ENCODE assay signal across 8 cellular contexts in the genomic region with DNA sequence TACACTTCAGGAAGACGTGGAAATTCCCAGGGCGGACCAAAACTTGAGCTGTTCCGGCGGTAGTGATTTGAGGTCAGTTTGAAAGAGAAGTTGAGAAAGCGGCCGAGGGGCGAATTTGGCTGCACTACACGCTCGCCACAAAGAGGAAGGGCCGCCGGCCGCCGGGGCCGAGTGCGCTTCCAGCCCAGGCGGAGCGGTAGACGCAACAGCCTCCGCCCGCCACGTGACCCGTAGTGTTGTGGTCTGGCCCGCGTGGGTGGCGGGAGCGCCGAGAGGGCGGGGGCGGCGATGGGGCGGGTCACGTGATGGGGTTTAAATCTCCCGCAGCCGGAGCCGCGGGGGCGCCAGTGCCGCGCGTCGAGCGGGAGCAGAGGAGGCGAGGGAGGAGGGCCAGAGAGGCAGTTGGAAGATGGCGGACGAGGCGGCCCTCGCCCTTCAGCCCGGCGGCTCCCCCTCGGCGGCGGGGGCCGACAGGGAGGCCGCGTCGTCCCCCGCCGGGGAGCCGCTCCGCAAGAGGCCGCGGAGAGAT. TPM values are rescaled to one million over a fixed set of nuclear protein-coding genes. Genes with fewer than 3 reads are reported as not detected.
DNase-seq lines count a peak whose midpoint lies in the region; ATAC-seq and TF ChIP-seq lines count a peak whose summit lies in the region.

A gene (plus strand): TSS at position 344 of the 529 bp plus-strand sequence. CDS start 66 bp downstream, at position 410.

- H3K36me3 ChIP-seq in ES-I3 (ENCODE audit: insufficient read depth, low read length) = peaks cover 19% of the 10 kb centered on the region
- peaks cover 13% of the 10 kb centered on the region for H3K36me3 ChIP-seq in H7 (replicated peaks; ENCODE audit: control insufficient read depth, insufficient read depth, low read length)
- peaks cover 10% of the 10 kb centered on the region; the same call in 1 of the 2 replicates for H3K36me3 ChIP-seq in Loucy (ENCODE audit: insufficient read depth, low read length)
- peaks cover 26% of the 10 kb centered on the region for H3K36me3 ChIP-seq in RWPE2 (ENCODE audit: low read depth)

- peak within 1 kb of the TSS; percentile 95 to 99 (median 97) for H3K27ac Mint-ChIP-seq in nephron

- H3K9ac ChIP-seq in ES-I3 (ENCODE audit: low read depth, low read length) (peak within 1 kb of the TSS; percentile 73), Loucy (ENCODE audit: low read depth, low read length, poor library complexity, severe bottlenecking) (peak within 1 kb of the TSS; percentile 80)

- no peaks in the 10 kb centered on the region for H3K27me3 ChIP-seq in H7 (ENCODE audit: control insufficient read depth, insufficient read depth, low read length)
- no peaks in the 10 kb centered on the region for H3K27me3 ChIP-seq in Loucy (ENCODE audit: insufficient read depth, low read length, poor library complexity, severe bottlenecking)
- H3K27me3 ChIP-seq in RWPE2 (ENCODE audit: insufficient read depth, poor library complexity, severe bottlenecking) = no peaks in the 10 kb centered on the region

- no peaks in the 10 kb centered on the region for H3K9me3 ChIP-seq in ES-I3 (ENCODE audit: control insufficient read depth, insufficient read depth, low read length)
- no peaks in the 10 kb centered on the region for H3K9me3 ChIP-seq in Loucy (ENCODE audit: insufficient read depth, low read depth, low read length)
- H3K9me3 ChIP-seq in RWPE2 (ENCODE audit: severe bottlenecking) = no peaks in the 10 kb centered on the region

- TF ChIP-seq CTCF in Loucy (conservative IDR thresholded peaks at IDR 0.05; ENCODE audit: low read length) = 0 out of 2 replicates have a peak, but pooled peaks have one; percentile 15
- TF ChIP-seq CTCF in RWPE2 (IDR thresholded peaks at IDR 0.05; ENCODE audit: poor library complexity, severe bottlenecking) = peak; percentile 28
- no peak for TF ChIP-seq CTCF in fibroblast of pulmonary artery (IDR thresholded peaks at IDR 0.05; ENCODE audit: low read length, missing control alignments)
- TF ChIP-seq CTCF in nephron (IDR thresholded peaks at IDR 0.05; ENCODE audit: unreplicated experiment in 3 of 3) = no peak

- ATAC-seq in RWPE2 (ENCODE audit: low read depth) = peak; percentile 79
- ATAC-seq in stimulated activated naive CD8-positive, alpha-beta T cell treated with anti-CD3 and anti-CD28 coated beads, Interleukin-15, Interleukin-2, amounts not matched to agents 100 U/mL and 50 U/mL, for 24 hours = peak; percentile 79

- no peaks in the 10 kb centered on the region for H3K27me3 Mint-ChIP-seq in nephron (ENCODE audit: low read depth)

- H3K4me1 ChIP-seq in ES-I3 (ENCODE audit: insufficient read depth, low read length) (no peaks in the 10 kb centered on the region; the same call in 1 of the 2 replicates), Loucy (ENCODE audit: insufficient read depth, low read length, poor library complexity, severe bottlenecking) (peaks cover 33% of the 10 kb centered on the region), RWPE2 (ENCODE audit: insufficient read depth, poor library complexity, severe bottlenecking) (peaks cover 2% of the 10 kb centered on the region)

- H3K4me3 Mint-ChIP-seq in nephron = peak within 1 kb of the TSS; percentile 94 to 98 (median 95)

- DNase-seq in H7 = peak; percentile 97
- DNase-seq in RWPE2 (ENCODE audit: low spot score) = peak; percentile 95
- peak; percentile 92 for DNase-seq in activated effector memory CD4-positive, alpha-beta T cell treated with Interleukin-2 at 50 U/mL for 16 hours
- peak; percentile 95 for DNase-seq in fibroblast of pulmonary artery (ENCODE audit: low read depth)
- DNase-seq in stimulated activated naive CD8-positive, alpha-beta T cell treated with anti-CD3 and anti-CD28 coated beads, Interleukin-15, Interleukin-2, amounts not matched to agents 100 U/mL and 50 U/mL, for 24 hours = peak; percentile 91

- peak within 1 kb of the TSS; percentile 72 for H3K27ac ChIP-seq in RWPE2 (ENCODE audit: poor library complexity, severe bottlenecking)

- H3K36me3 Mint-ChIP-seq in nephron (ENCODE audit: low read depth) = peaks cover 24% of the 10 kb centered on the region

- peak within 1 kb of the TSS; percentile 84 for H3K4me2 ChIP-seq in Loucy (ENCODE audit: low read depth, low read length, poor library complexity, severe bottlenecking)

- H3K9me2 ChIP-seq in Loucy (replicated peaks; ENCODE audit: low read depth, low read length) = no peaks in the 10 kb centered on the region

- H3K79me2 ChIP-seq in Loucy (ENCODE audit: insufficient read depth, low read length) = peaks cover 41% of the 10 kb centered on the region

- H3K4me3 ChIP-seq in H7 (ENCODE audit: insufficient read depth, low read depth, low read length) (peak within 1 kb of the TSS; percentile 82), Loucy (ENCODE audit: low read length, poor library complexity, severe bottlenecking) (peak within 1 kb of the TSS; percentile 81), RWPE2 (ENCODE audit: severe bottlenecking) (peak within 1 kb of the TSS; percentile 89), fibroblast of pulmonary artery (replicated peaks; ENCODE audit: low read depth, low read length) (peak within 1 kb of the TSS; percentile 84)

- no peaks in the 10 kb centered on the region for H3K9me3 Mint-ChIP-seq in nephron

- H3F3A ChIP-seq in Loucy (ENCODE audit: low read depth) = no peaks in the 10 kb centered on the region

- H2AFZ ChIP-seq in Loucy (ENCODE audit: low read length) = peak within 1 kb of the TSS; percentile 98

- peaks cover 10% of the 10 kb centered on the region for H3K4me1 Mint-ChIP-seq in nephron

- peaks cover 37% of the 10 kb centered on the region for H4K20me1 ChIP-seq in Loucy (ENCODE audit: insufficient read depth, low read length, poor library complexity, severe bottlenecking)

RNA-seq across cellular contexts. Expression of the gene that starts here (rescaled TPM):
- total RNA-seq in H7 (2014; rRNA removed; shearing (Covaris generic)) = 30.0 and 54.2 TPM in 2 replicates

Comparison
In these comparisons a context has a peak if more than half of its experiments do, and no peak if none do; other contexts are left out.
1. Peak in every context shown above with its lines: DNase-seq, ATAC-seq, H3K4me3 ChIP-seq and H3K27ac ChIP-seq.
2. CTCF ChIP-seq: peak in Loucy (single experiment) and RWPE2 (single experiment); none in fibroblast of pulmonary artery (single experiment) and nephron (0 of 3).